ENCODE assay signal across 8 cellular contexts in the genomic region with DNA sequence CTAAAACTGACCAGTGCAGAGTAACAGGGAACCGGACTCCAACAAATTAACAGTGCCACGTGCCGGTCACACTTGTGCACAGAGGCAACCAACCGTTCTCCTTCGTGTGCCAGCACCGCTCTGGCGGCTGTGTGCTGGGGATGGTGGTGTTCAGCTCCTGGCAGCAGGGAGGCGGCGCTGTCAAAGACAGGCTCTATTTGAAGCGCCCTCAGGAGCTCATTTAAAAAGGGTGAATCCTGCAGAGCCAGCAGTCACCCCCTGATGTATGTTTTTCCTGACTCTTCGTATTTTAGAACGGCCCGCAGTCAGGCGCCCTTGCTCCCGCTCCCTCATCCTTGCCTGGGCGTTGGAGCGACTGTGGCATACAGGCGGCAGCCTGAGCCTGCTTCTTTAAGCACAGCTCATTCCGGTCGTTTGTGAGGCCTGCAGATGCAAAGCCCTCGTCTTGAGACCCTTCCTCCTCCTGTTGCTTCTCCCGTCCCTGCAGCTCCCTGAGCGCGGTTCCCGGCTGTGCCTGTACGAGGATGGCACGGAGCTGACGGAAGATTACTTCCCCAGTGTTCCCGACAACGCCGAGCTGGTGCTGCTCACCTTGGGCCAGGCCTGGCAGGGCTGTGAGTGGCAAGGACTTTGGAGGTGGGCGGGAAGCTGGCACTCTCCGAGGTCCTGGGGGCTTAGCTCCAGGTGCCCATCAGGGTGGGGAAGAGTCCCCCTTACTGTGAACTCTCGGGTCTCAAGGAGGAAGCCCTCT. TPM values are rescaled to one million over a fixed set of nuclear protein-coding genes. Genes with fewer than 3 reads are reported as not detected.
DNase-seq lines count a peak whose midpoint lies in the region; ATAC-seq lines count a peak whose summit lies in the region.

No MANE protein-coding gene starts in this region.

- H3K27me3 Mint-ChIP-seq in stimulated activated naive CD8-positive, alpha-beta T cell treated with anti-CD3 and anti-CD28 coated beads, Interleukin-15, amount 100 ng/mL, for 72 hours, result no peaks in the 10 kb centered on the region

- DNase-seq in activated CD4-positive, alpha-beta T cell treated with anti-CD3 and anti-CD28 coated beads for 48 hours, result peak; percentile 31
- DNase-seq in activated CD4-positive, alpha-beta T cell treated with anti-CD3 and anti-CD28 coated beads, Interleukin-2, amount 50 U/mL, for 4 hours, result no peak
- peak; percentile 1 for DNase-seq in NCI-H345 treated with DMSO at 0.1 percent for 48 hours (lab: John Stamatoyannopoulos, UW; ENCODE audit: unreplicated experiment)
- peak; percentile 31 to 46 for DNase-seq in T47D (ENCODE audit: low read depth in 1 of 2, low spot score in 1 of 2)
- peak; percentile 36 to 49 for DNase-seq in left colon
- no peak for DNase-seq in stimulated activated naive CD8-positive, alpha-beta T cell treated with anti-CD3 and anti-CD28 coated beads, Interleukin-15, amount 100 ng/mL, for 72 hours
- no peak for DNase-seq in SIG-M5 (lab: John Stamatoyannopoulos, UW)

- in situ Hi-C loops in T47D (cut with HindIII; ENCODE audit: low pct_unique_long_range_greater_than_20kb, low sequenced_read_pairs), result no loop called here

- H3K4me1 Mint-ChIP-seq in stimulated activated naive CD8-positive, alpha-beta T cell treated with anti-CD3 and anti-CD28 coated beads, Interleukin-15, amount 100 ng/mL, for 72 hours, result peaks cover 30% of the 10 kb centered on the region

- H3K27ac Mint-ChIP-seq in stimulated activated naive CD8-positive, alpha-beta T cell treated with anti-CD3 and anti-CD28 coated beads, Interleukin-15, amount 100 ng/mL, for 72 hours, result no peak overlapping the region

- ATAC-seq in left colon, result peak; percentile 26
- no peak for ATAC-seq in stimulated activated naive CD8-positive, alpha-beta T cell treated with anti-CD3 and anti-CD28 coated beads, Interleukin-15, amount 100 ng/mL, for 72 hours
- no peak for ATAC-seq in HG02763 (IDR thresholded peaks at IDR 0.05; ENCODE audit: unreplicated experiment)

- intact Hi-C loops in left colon (cut with DNase I, micrococcal nuclease), result no loop called here

- H3K4me3 Mint-ChIP-seq in stimulated activated naive CD8-positive, alpha-beta T cell treated with anti-CD3 and anti-CD28 coated beads, Interleukin-15, amount 100 ng/mL, for 72 hours, result peak overlapping the region; percentile 98 to 100

- H3K9me3 Mint-ChIP-seq in stimulated activated naive CD8-positive, alpha-beta T cell treated with anti-CD3 and anti-CD28 coated beads, Interleukin-15, amount 100 ng/mL, for 72 hours, result no peaks in the 10 kb centered on the region

RNA-seq across cellular contexts. Expression of gene DFFB, which starts 1.1 kb away (rescaled TPM):
- total RNA-seq in left colon, result 1 to 10 TPM; 6.2 to 9.6 TPM

RNA-seq across cellular contexts. Expression of gene CEP104, which starts 1.4 kb away (rescaled TPM):
- total RNA-seq in left colon, result 10 to 100 TPM; 43.5 to 45.6 TPM

RNA-seq across cellular contexts. Expression of gene C1orf174, which starts 41.7 kb away (rescaled TPM):
- 10 to 100 TPM; 17.1 to 22.3 TPM for total RNA-seq in left colon

Comparison
In these comparisons a context has a peak if more than half of its experiments do, and no peak if none do; other contexts are left out.
1. DNase-seq: peak in activated CD4-positive, alpha-beta T cell treated with anti-CD3 and anti-CD28 coated beads for 48 hours (single experiment), NCI-H345 treated with DMSO at 0.1 percent for 48 hours (single experiment), T47D (2 of 2) and left colon (2 of 2); none in activated CD4-positive, alpha-beta T cell treated with anti-CD3 and anti-CD28 coated beads, Interleukin-2, amount 50 U/mL, for 4 hours (0 of 2), stimulated activated naive CD8-positive, alpha-beta T cell treated with anti-CD3 and anti-CD28 coated beads, Interleukin-15, amount 100 ng/mL, for 72 hours (0 of 2) and SIG-M5 (single experiment).